34 cellular contexts compared by ENCODE assay signal in the genomic region with DNA sequence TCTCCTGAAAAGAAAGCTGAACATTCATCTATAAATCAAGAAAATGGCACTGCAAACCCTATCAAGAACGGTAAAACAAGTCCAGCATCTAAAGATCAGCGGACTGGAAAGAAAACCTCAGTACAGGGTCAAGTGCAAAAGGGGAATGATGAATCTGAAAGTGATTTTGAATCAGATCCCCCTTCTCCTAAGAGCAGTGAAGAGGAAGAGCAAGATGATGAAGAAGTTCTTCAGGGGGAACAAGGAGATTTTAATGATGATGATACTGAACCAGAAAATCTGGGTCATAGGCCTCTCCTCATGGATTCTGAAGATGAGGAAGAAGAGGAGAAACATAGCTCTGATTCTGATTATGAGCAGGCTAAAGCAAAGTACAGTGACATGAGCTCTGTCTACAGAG.
"Had no signal": no experiment of that assay in that cellular context is flagged by ENCODE, and none has a peak within 500 bp of the region (broad histone marks: within the 10 kb centered on the region; RNA-seq: fewer than 3 reads in every experiment).

No MANE protein-coding gene starts in this region.

- H3K36me3 ChIP-seq: breast epithelium, colonic mucosa had no signal

- H3K4me3 ChIP-seq: adrenal gland, breast epithelium, cardiac muscle cell, colonic mucosa had no signal

- H3K9me3 Mint-ChIP-seq: activated CD4-positive, alpha-beta memory T cell treated with anti-CD3 and anti-CD28 coated beads for 36 hours; activated CD4-positive, alpha-beta T cell treated with anti-CD3 and anti-CD28 coated beads, Interleukin-2, amount 10 ng/mL, durations not matched to agents 24 days and 14 days; activated naive CD4-positive, alpha-beta T cell treated with anti-CD3 and anti-CD28 coated beads for 36 hours; activated naive CD4-positive, alpha-beta T cell treated with anti-CD3 and anti-CD28 coated beads, Interleukin-2, amount 50 U/mL, for 24 hours; activated naive CD8-positive, alpha-beta T cell treated with anti-CD3 and anti-CD28 coated beads for 36 hours; activated naive CD8-positive, alpha-beta T cell treated with anti-CD3 and anti-CD28 coated beads, Interleukin-2, amount 50 U/mL, for 24 hours; activated T-helper 1 cell treated with anti-CD3 and anti-CD28 coated beads, Interleukin-12 subunit alpha, Interleukin-12 subunit beta, Interleukin-2, Interleukin-4 antibody, amounts not matched to agents 30 ng/mL and 10 ng/mL and 1 ng/mL, durations not matched to agents 14 hours and 24 hours and 36 hours; activated T-helper 2 cell treated with anti-CD3 and anti-CD28 coated beads, Interferon-gamma antibody, Interleukin-2, Interleukin-4, amounts not matched to agents 10 μg/mL and 5 μg/mL and 100 μg/mL, durations not matched to agents 14 hours and 24 hours and 36 hours; brain; WTC11 had no signal

- H3K4me3 Mint-ChIP-seq: activated CD4-positive, alpha-beta memory T cell treated with anti-CD3 and anti-CD28 coated beads for 36 hours; activated CD4-positive, alpha-beta T cell treated with anti-CD3 and anti-CD28 coated beads for 36 hours; activated CD4-positive, alpha-beta T cell treated with anti-CD3 and anti-CD28 coated beads, Interleukin-2, amount 10 ng/mL, durations not matched to agents 24 days and 14 days; activated CD8-positive, alpha-beta memory T cell treated with anti-CD3 and anti-CD28 coated beads, Interleukin-2, amount 10 ng/mL, durations not matched to agents 7 days and 5 days; activated CD8-positive, alpha-beta T cell treated with anti-CD3 and anti-CD28 coated beads, Interleukin-2, amount 10 ng/mL, durations not matched to agents 7 days and 5 days; activated naive CD4-positive, alpha-beta T cell treated with anti-CD3 and anti-CD28 coated beads for 36 hours; activated naive CD4-positive, alpha-beta T cell treated with anti-CD3 and anti-CD28 coated beads, Interleukin-2, amount 50 U/mL, for 24 hours; activated naive CD8-positive, alpha-beta T cell treated with anti-CD3 and anti-CD28 coated beads for 36 hours; activated naive CD8-positive, alpha-beta T cell treated with anti-CD3 and anti-CD28 coated beads, Interleukin-2, amount 50 U/mL, for 24 hours; activated T-helper 1 cell treated with anti-CD3 and anti-CD28 coated beads, Interleukin-12 subunit alpha, Interleukin-12 subunit beta, Interleukin-2, Interleukin-4 antibody, amounts not matched to agents 30 ng/mL and 10 ng/mL and 1 ng/mL, durations not matched to agents 14 hours and 24 hours and 36 hours; brain; WTC11 had no signal

- H3K27ac Mint-ChIP-seq: activated CD4-positive, alpha-beta memory T cell treated with anti-CD3 and anti-CD28 coated beads for 36 hours; activated CD4-positive, alpha-beta T cell treated with anti-CD3 and anti-CD28 coated beads for 36 hours; activated CD4-positive, alpha-beta T cell treated with anti-CD3 and anti-CD28 coated beads, Interleukin-2, amount 10 ng/mL, durations not matched to agents 24 days and 14 days; activated CD8-positive, alpha-beta memory T cell treated with anti-CD3 and anti-CD28 coated beads, Interleukin-2, amount 10 ng/mL, durations not matched to agents 7 days and 5 days; activated CD8-positive, alpha-beta T cell treated with anti-CD3 and anti-CD28 coated beads, Interleukin-2, amount 10 ng/mL, durations not matched to agents 7 days and 5 days; activated naive CD4-positive, alpha-beta T cell treated with anti-CD3 and anti-CD28 coated beads for 36 hours; activated naive CD4-positive, alpha-beta T cell treated with anti-CD3 and anti-CD28 coated beads, Interleukin-2, amount 50 U/mL, for 24 hours; activated naive CD8-positive, alpha-beta T cell treated with anti-CD3 and anti-CD28 coated beads for 36 hours; activated naive CD8-positive, alpha-beta T cell treated with anti-CD3 and anti-CD28 coated beads, Interleukin-2, amount 50 U/mL, for 24 hours; activated T-helper 1 cell treated with anti-CD3 and anti-CD28 coated beads, Interleukin-12 subunit alpha, Interleukin-12 subunit beta, Interleukin-2, Interleukin-4 antibody, amounts not matched to agents 30 ng/mL and 10 ng/mL and 1 ng/mL, durations not matched to agents 14 hours and 24 hours and 36 hours; activated T-helper 2 cell treated with anti-CD3 and anti-CD28 coated beads, Interferon-gamma antibody, Interleukin-2, Interleukin-4, amounts not matched to agents 10 μg/mL and 5 μg/mL and 100 μg/mL, durations not matched to agents 14 hours and 24 hours and 36 hours; brain; WTC11 had no signal

- H3K4me1 Mint-ChIP-seq: activated CD4-positive, alpha-beta T cell treated with anti-CD3 and anti-CD28 coated beads for 36 hours; activated CD4-positive, alpha-beta T cell treated with anti-CD3 and anti-CD28 coated beads, Interleukin-2, amount 10 ng/mL, durations not matched to agents 24 days and 14 days; activated CD8-positive, alpha-beta memory T cell treated with anti-CD3 and anti-CD28 coated beads, Interleukin-2, amount 10 ng/mL, durations not matched to agents 7 days and 5 days; activated naive CD4-positive, alpha-beta T cell treated with anti-CD3 and anti-CD28 coated beads, Interleukin-2, amount 50 U/mL, for 24 hours; activated naive CD8-positive, alpha-beta T cell treated with anti-CD3 and anti-CD28 coated beads, Interleukin-2, amount 50 U/mL, for 24 hours; brain; WTC11 had no signal

- H3K27me3 Mint-ChIP-seq: activated CD4-positive, alpha-beta memory T cell treated with anti-CD3 and anti-CD28 coated beads for 36 hours; activated CD4-positive, alpha-beta T cell treated with anti-CD3 and anti-CD28 coated beads for 36 hours; activated CD4-positive, alpha-beta T cell treated with anti-CD3 and anti-CD28 coated beads, Interleukin-2, amount 10 ng/mL, durations not matched to agents 24 days and 14 days; activated CD8-positive, alpha-beta memory T cell treated with anti-CD3 and anti-CD28 coated beads, Interleukin-2, amount 10 ng/mL, durations not matched to agents 7 days and 5 days; activated naive CD4-positive, alpha-beta T cell treated with anti-CD3 and anti-CD28 coated beads, Interleukin-2, amount 50 U/mL, for 24 hours; activated naive CD8-positive, alpha-beta T cell treated with anti-CD3 and anti-CD28 coated beads for 36 hours; activated naive CD8-positive, alpha-beta T cell treated with anti-CD3 and anti-CD28 coated beads, Interleukin-2, amount 50 U/mL, for 24 hours; brain had no signal

- H3K27ac ChIP-seq: adrenal gland, breast epithelium, cardiac muscle cell, colonic mucosa, VCaP had no signal

- FAIRE-seq: endometrium, frontal cortex had no signal

- H3K4me1 ChIP-seq: adrenal gland, breast epithelium, colonic mucosa had no signal

- H3K9me3 ChIP-seq: adrenal gland, breast epithelium, colonic mucosa had no signal

- H3K27me3 ChIP-seq: adrenal gland, breast epithelium, cardiac muscle cell, colonic mucosa had no signal

- DNase-seq: activated CD4-positive, alpha-beta memory T cell treated with anti-CD3 and anti-CD28 coated beads for 36 hours; activated CD4-positive, alpha-beta T cell treated with anti-CD3 and anti-CD28 coated beads for 36 hours; activated CD4-positive, alpha-beta T cell treated with anti-CD3 and anti-CD28 coated beads, Interleukin-2, amount 10 ng/mL, durations not matched to agents 24 days and 14 days; activated CD8-positive, alpha-beta memory T cell treated with anti-CD3 and anti-CD28 coated beads, Interleukin-2, amount 10 ng/mL, durations not matched to agents 7 days and 5 days; activated CD8-positive, alpha-beta memory T cell treated with anti-CD3 and anti-CD28 coated beads, Interleukin-2, amount 50 U/mL, for 4 hours; activated CD8-positive, alpha-beta T cell treated with anti-CD3 and anti-CD28 coated beads, Interleukin-2, amount 10 ng/mL, durations not matched to agents 7 days and 5 days; activated effector memory CD4-positive, alpha-beta T cell treated with anti-CD3 and anti-CD28 coated beads, Interleukin-2, amount 50 U/mL, for 16 hours; activated naive CD4-positive, alpha-beta T cell treated with anti-CD3 and anti-CD28 coated beads for 36 hours; activated naive CD8-positive, alpha-beta T cell treated with anti-CD3 and anti-CD28 coated beads for 36 hours; activated naive CD8-positive, alpha-beta T cell treated with anti-CD3 and anti-CD28 coated beads, Interleukin-2, amount 50 U/mL, for 24 hours; activated T-cell treated with anti-CD3 and anti-CD28 coated beads, Interleukin-2, amount 50 U/mL, for 1 hour; activated T-cell treated with anti-CD3 and anti-CD28 coated beads, Interleukin-2, amount 50 U/mL, for 48 hours; adrenal gland; amygdala; aorta; central memory CD4-positive, alpha-beta T cell; cerebellar nuclear complex; colonic mucosa; effector CD8-positive, alpha-beta T cell; foreskin fibroblast; head of caudate nucleus; T-helper 2 cell had no signal

- ATAC-seq: activated CD4-positive, alpha-beta T cell treated with anti-CD3 and anti-CD28 coated beads for 36 hours; activated CD4-positive, CD25-positive, alpha-beta regulatory T cell treated with anti-CD3 and anti-CD28 coated beads, Interleukin-2, amount 50 U/mL, for 24 hours; activated CD8-positive, alpha-beta memory T cell treated with anti-CD3 and anti-CD28 coated beads, Interleukin-2, amount 10 ng/mL, durations not matched to agents 7 days and 5 days; activated CD8-positive, alpha-beta T cell treated with anti-CD3 and anti-CD28 coated beads, Interleukin-2, amount 10 ng/mL, durations not matched to agents 7 days and 5 days; activated naive CD8-positive, alpha-beta T cell treated with anti-CD3 and anti-CD28 coated beads, Interleukin-2, amount 50 U/mL, for 24 hours; esophagus mucosa; WTC11 had no signal
